19 cellular contexts compared by ENCODE assay signal in the genomic region with DNA sequence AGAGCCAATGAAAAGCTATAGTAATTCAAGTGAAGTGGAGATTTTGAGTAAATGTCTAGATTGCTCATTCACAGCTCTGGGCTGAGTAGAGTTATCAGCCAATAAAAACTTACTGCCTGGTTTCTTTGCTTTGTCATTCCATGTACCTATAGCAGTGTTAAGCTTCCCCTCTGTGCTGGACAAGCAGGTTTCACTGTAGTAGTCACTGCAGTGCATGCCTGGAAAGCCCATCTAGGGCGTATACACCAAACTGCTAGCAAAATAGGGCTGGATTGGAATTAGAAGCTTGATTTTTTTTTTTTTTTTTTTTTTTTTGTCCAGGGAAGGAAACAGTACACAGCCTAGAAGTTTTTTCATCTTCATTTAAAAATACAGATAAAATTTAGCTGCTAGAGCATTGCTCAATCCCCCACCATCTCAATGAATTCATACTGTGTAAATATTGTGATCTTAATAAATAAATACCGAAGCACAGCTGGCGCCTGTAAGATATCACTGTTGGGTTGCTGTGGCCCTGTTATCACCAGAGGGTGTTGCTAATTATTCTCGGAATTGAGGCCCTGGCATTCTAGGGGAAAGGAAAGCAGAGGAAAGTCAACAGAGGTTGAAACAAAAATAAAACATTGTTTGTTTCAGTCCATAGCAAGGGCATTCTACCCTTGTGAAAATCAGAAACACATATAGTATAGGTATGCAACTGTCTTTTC.
DNase-seq lines count a peak whose midpoint lies in the region; ATAC-seq and TF ChIP-seq lines count a peak whose summit lies in the region.
"Had no signal": no experiment of that assay in that cellular context is flagged by ENCODE, and none has a peak within 500 bp of the region (broad histone marks: within the 10 kb centered on the region; RNA-seq: fewer than 3 reads in every experiment).

No MANE protein-coding gene starts in this region.

- no peaks in the 10 kb centered on the region for H3K36me3 Mint-ChIP-seq in type B pancreatic cell
- H3K36me3 Mint-ChIP-seq: CD8-positive, alpha-beta T cell; memory B cell had no signal

- H3K4me3 Mint-ChIP-seq in type B pancreatic cell = peak overlapping the region; percentile 33
- H3K4me3 Mint-ChIP-seq: CD8-positive, alpha-beta T cell; central memory CD8-positive, alpha-beta T cell; memory B cell had no signal

- no peak overlapping the region for H3K4me3 ChIP-seq in choroid plexus epithelial cell (ENCODE audit: low read depth, low read length)

- peaks cover 12% of the 10 kb centered on the region for H3K9me3 Mint-ChIP-seq in type B pancreatic cell
- H3K9me3 Mint-ChIP-seq: CD8-positive, alpha-beta T cell; central memory CD8-positive, alpha-beta T cell; memory B cell had no signal

- in situ Hi-C loops in GM13976 (cut with MboI; ENCODE audit: low sequenced_read_pairs, unreplicated experiment) = no loop called here

- peaks cover 13% of the 10 kb centered on the region for H3K4me1 Mint-ChIP-seq in type B pancreatic cell (ENCODE audit: unreplicated experiment)
- H3K4me1 Mint-ChIP-seq: central memory CD8-positive, alpha-beta T cell; memory B cell had no signal

- no peaks in the 10 kb centered on the region for H3K27me3 Mint-ChIP-seq in type B pancreatic cell
- H3K27me3 Mint-ChIP-seq: central memory CD8-positive, alpha-beta T cell had no signal

- peak overlapping the region; percentile 95 for H3K27ac Mint-ChIP-seq in type B pancreatic cell
- H3K27ac Mint-ChIP-seq: CD8-positive, alpha-beta T cell; memory B cell had no signal

- TF ChIP-seq CTCF in choroid plexus epithelial cell (conservative IDR thresholded peaks at IDR 0.05; ENCODE audit: low read depth, low read length) (no peak), type B pancreatic cell (conservative IDR thresholded peaks at IDR 0.05) (no peak), GM13976 (IDR thresholded peaks at IDR 0.05; ENCODE audit: borderline replicate concordance, control extremely low read depth, extremely low read depth, insufficient read depth, missing control alignments) (no peak)

- ATAC-seq in GM18870 (IDR thresholded peaks at IDR 0.05; ENCODE audit: unreplicated experiment) = no peak
- ATAC-seq: CD8-positive, alpha-beta T cell had no signal

- peak; percentile 19 for DNase-seq in SIG-M5 treated with dmso at 0.1 percent for 504 hours (lab: John Stamatoyannopoulos, UW; ENCODE audit: unreplicated experiment)
- DNase-seq in SIG-M5 (lab: John Stamatoyannopoulos, UW) = no peak
- DNase-seq in choroid plexus epithelial cell (ENCODE audit: low read depth) = peak; percentile 67
- DNase-seq in iris pigment epithelial cell (ENCODE audit: low read depth) = peak; percentile 50
- no peak for DNase-seq in type B pancreatic cell (ENCODE audit: extremely low spot score, unreplicated experiment)
- DNase-seq in GM13976 (ENCODE audit: low spot score) = no peak
- no peak for DNase-seq in islet precursor cell
- DNase-seq: ACHN; activated CD4-positive, CD25-positive, alpha-beta regulatory T cell; activated CD8-positive, alpha-beta memory T cell treated with anti-CD3 and anti-CD28 coated beads, Interleukin-2, amount 50 U/mL, for 48 hours; activated naive CD4-positive, alpha-beta T cell treated with anti-CD3 and anti-CD28 coated beads, Interleukin-2, amount 50 U/mL, for 16 hours; CD8-positive, alpha-beta T cell; hippocampal formation; Karpas-422; NCI-H2081; occipital lobe had no signal

Comparison
In these comparisons a context has a peak if more than half of its experiments do, and no peak if none do; other contexts are left out.
1. DNase-seq: peak in SIG-M5 treated with dmso at 0.1 percent for 504 hours (single experiment), choroid plexus epithelial cell (single experiment) and iris pigment epithelial cell (single experiment); none in SIG-M5 (single experiment), type B pancreatic cell (single experiment), GM13976 (single experiment) and islet precursor cell (single experiment).